In the genomic region with DNA sequence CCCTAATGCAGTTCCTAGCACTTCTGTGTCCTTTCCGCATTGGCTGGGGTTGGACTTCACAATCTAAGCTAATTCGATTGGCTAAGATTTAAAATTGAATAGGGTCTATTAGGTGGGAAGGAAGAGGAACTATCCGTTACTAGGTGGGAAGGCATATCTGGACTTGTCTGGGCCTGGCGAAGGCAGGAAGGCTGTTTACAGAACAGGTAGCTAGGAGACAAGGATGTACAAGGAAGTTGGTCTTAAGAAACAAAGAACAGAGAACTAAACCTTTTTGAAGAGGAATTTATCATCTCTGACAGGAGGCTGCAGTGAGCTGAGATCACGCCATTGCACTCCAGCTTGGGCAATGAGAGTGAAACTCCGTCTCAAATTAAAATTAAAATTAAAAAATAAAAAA, we compare ENCODE assay signal across 26 cellular contexts.
"Had no signal": no experiment of that assay in that cellular context is flagged by ENCODE, and none has a peak within 500 bp of the region (broad histone marks: within the 10 kb centered on the region; RNA-seq: fewer than 3 reads in every experiment).

No MANE protein-coding gene starts in this region.

- H3K4me3 Mint-ChIP-seq: activated CD8-positive, alpha-beta T cell treated with anti-CD3 and anti-CD28 coated beads, Interleukin-2, amount 10 ng/mL, durations not matched to agents 7 days and 5 days; activated naive CD4-positive, alpha-beta T cell treated with anti-CD3 and anti-CD28 coated beads, Interleukin-2, amount 50 U/mL, for 24 hours; activated naive CD8-positive, alpha-beta T cell treated with anti-CD3 and anti-CD28 coated beads, Interleukin-2, amount 50 U/mL, for 24 hours; activated T-cell treated with anti-CD3 and anti-CD28 coated beads, Interleukin-2, amount 50 U/mL, for 24 hours; activated T-helper 1 cell treated with anti-CD3 and anti-CD28 coated beads, Interleukin-12 subunit alpha, Interleukin-12 subunit beta, Interleukin-2, Interleukin-4 antibody, amounts not matched to agents 30 ng/mL and 10 ng/mL and 1 ng/mL, durations not matched to agents 14 hours and 24 hours and 36 hours; T-helper 1 cell treated with Interleukin-12 subunit alpha and Interleukin-12 subunit beta and Interleukin-4 antibody, amounts not matched to agents 30 μg/mL and 1 μg/mL, for 36 hours had no signal

- H3K9me3 Mint-ChIP-seq: activated naive CD4-positive, alpha-beta T cell treated with anti-CD3 and anti-CD28 coated beads, Interleukin-2, amount 50 U/mL, for 24 hours; activated naive CD8-positive, alpha-beta T cell treated with anti-CD3 and anti-CD28 coated beads, Interleukin-2, amount 50 U/mL, for 24 hours; activated T-helper 1 cell treated with anti-CD3 and anti-CD28 coated beads, Interleukin-12 subunit alpha, Interleukin-12 subunit beta, Interleukin-2, Interleukin-4 antibody, amounts not matched to agents 30 ng/mL and 10 ng/mL and 1 ng/mL, durations not matched to agents 14 hours and 24 hours and 36 hours; T-helper 1 cell treated with Interleukin-12 subunit alpha and Interleukin-12 subunit beta and Interleukin-4 antibody, amounts not matched to agents 30 μg/mL and 1 μg/mL, for 36 hours had no signal

- H3K27ac ChIP-seq: brain microvascular endothelial cell had no signal

- H3K27me3 ChIP-seq: brain microvascular endothelial cell had no signal

- DNase-seq: activated CD4-positive, alpha-beta T cell treated with anti-CD3 and anti-CD28 coated beads for 48 hours; activated CD4-positive, alpha-beta T cell treated with anti-CD3 and anti-CD28 coated beads, Interleukin-2, amount 50 U/mL, for 4 hours; activated CD8-positive, alpha-beta T cell treated with anti-CD3 and anti-CD28 coated beads, Interleukin-2, amount 10 ng/mL, durations not matched to agents 7 days and 5 days; activated effector memory CD4-positive, alpha-beta T cell treated with Interleukin-2 at 50 U/mL for 16 hours; activated naive CD4-positive, alpha-beta T cell; activated naive CD8-positive, alpha-beta T cell treated with anti-CD3 and anti-CD28 coated beads, Interleukin-2, amount 50 U/mL, for 24 hours; activated T-cell treated with anti-CD3 and anti-CD28 coated beads, Interleukin-2, amount 50 U/mL, for 24 hours; amygdala; brain microvascular endothelial cell; caudate nucleus; Kasumi-1; NCI-H1092; NCI-H1417; NCI-H1930; NCI-H345; NCI-H510A; NCI-H526 treated with DMSO at 0.1 percent for 48 hours; NK-92 treated with Interleukin-12 subunit alpha and Interleukin-12 subunit beta, amount 100 ng/mL, for 24 hours; OCI-M1; RPMI8226; SHP77 had no signal

- H3K27ac Mint-ChIP-seq: activated CD8-positive, alpha-beta T cell treated with anti-CD3 and anti-CD28 coated beads, Interleukin-2, amount 10 ng/mL, durations not matched to agents 7 days and 5 days; activated naive CD4-positive, alpha-beta T cell treated with anti-CD3 and anti-CD28 coated beads, Interleukin-2, amount 50 U/mL, for 24 hours; activated naive CD8-positive, alpha-beta T cell treated with anti-CD3 and anti-CD28 coated beads, Interleukin-2, amount 50 U/mL, for 24 hours; activated T-cell treated with anti-CD3 and anti-CD28 coated beads, Interleukin-2, amount 50 U/mL, for 24 hours; activated T-helper 1 cell treated with anti-CD3 and anti-CD28 coated beads, Interleukin-12 subunit alpha, Interleukin-12 subunit beta, Interleukin-2, Interleukin-4 antibody, amounts not matched to agents 30 ng/mL and 10 ng/mL and 1 ng/mL, durations not matched to agents 14 hours and 24 hours and 36 hours; T-helper 1 cell treated with Interleukin-12 subunit alpha and Interleukin-12 subunit beta and Interleukin-4 antibody, amounts not matched to agents 30 μg/mL and 1 μg/mL, for 36 hours had no signal

- ATAC-seq: activated CD4-positive, CD25-positive, alpha-beta regulatory T cell treated with anti-CD3 and anti-CD28 coated beads, Interleukin-2, amount 50 U/mL, for 24 hours; activated CD8-positive, alpha-beta T cell treated with anti-CD3 and anti-CD28 coated beads, Interleukin-2, amount 10 ng/mL, durations not matched to agents 7 days and 5 days; activated naive CD8-positive, alpha-beta T cell treated with anti-CD3 and anti-CD28 coated beads, Interleukin-2, amount 50 U/mL, for 24 hours; Panc1 had no signal
